Comparison of ENCODE assay signal across 1 cellular context in the genomic region with DNA sequence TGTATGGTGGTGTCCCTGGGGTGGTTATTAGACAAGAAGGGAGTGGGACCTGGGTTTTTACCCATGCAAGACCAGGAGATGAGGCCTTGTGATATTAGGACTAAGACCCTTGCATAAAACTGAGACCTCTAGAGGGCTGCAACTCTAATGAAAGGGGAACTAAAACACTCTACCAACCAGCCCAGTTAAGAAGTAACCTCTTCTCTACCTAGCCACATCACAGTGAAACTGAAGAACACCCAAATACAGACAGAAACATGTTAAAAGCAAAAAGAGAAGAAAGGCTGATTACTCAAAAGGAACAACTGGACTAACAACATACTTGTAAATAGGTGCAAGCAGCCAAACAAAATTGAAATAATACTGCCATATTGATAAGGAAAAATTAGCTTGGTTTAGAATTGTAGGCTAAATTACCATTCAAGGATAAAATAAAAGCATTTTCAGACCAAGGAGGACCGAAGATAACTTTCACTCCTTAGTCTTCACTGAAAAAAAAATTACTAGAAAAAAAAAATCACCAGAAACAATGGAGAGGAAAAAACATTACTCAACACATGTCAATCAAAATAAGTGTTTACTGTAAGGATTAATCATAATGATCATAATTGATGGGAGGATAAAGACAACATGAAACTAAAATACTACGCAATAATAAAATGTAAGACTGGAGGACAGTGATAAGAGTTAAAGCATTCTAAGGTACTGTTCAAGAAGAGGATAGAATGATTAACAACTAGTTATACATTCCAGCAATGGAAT.
TF ChIP-seq lines count a peak whose summit lies in the region.

No MANE protein-coding gene starts in this region.

TF ChIP-seq in GM12878, 131 proteins besides CTCF, POLR2A, EP300 and RAD21 (continues in another document):
- TF ChIP-seq, protein P1, sequence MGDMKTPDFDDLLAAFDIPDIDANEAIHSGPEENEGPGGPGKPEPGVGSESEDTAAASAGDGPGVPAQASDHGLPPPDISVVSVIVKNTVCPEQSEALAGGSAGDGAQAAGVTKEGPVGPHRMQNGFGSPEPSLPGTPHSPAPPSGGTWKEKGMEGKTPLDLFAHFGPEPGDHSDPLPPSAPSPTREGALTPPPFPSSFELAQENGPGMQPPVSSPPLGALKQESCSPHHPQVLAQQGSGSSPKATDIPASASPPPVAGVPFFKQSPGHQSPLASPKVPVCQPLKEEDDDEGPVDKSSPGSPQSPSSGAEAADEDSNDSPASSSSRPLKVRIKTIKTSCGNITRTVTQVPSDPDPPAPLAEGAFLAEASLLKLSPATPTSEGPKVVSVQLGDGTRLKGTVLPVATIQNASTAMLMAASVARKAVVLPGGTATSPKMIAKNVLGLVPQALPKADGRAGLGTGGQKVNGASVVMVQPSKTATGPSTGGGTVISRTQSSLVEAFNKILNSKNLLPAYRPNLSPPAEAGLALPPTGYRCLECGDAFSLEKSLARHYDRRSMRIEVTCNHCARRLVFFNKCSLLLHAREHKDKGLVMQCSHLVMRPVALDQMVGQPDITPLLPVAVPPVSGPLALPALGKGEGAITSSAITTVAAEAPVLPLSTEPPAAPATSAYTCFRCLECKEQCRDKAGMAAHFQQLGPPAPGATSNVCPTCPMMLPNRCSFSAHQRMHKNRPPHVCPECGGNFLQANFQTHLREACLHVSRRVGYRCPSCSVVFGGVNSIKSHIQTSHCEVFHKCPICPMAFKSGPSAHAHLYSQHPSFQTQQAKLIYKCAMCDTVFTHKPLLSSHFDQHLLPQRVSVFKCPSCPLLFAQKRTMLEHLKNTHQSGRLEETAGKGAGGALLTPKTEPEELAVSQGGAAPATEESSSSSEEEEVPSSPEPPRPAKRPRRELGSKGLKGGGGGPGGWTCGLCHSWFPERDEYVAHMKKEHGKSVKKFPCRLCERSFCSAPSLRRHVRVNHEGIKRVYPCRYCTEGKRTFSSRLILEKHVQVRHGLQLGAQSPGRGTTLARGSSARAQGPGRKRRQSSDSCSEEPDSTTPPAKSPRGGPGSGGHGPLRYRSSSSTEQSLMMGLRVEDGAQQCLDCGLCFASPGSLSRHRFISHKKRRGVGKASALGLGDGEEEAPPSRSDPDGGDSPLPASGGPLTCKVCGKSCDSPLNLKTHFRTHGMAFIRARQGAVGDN (IDR thresholded peaks at IDR 0.05) = no peak
- TF ChIP-seq RAD51 (IDR thresholded peaks at IDR 0.05) (no peak), TCF7 (IDR thresholded peaks at IDR 0.05; ENCODE audit: borderline replicate concordance) (peak; percentile 91), TBL1XR1 (IDR thresholded peaks at IDR 0.05; ENCODE audit: low read depth, low read length) (no peak), NFIC (IDR thresholded peaks at IDR 0.05; ENCODE audit: low read depth, low read length) (peak; percentile 60; the same call in 1 of the 2 replicates), RB1 (IDR thresholded peaks at IDR 0.05; ENCODE audit: borderline replicate concordance) (no peak), IKZF2 (IDR thresholded peaks at IDR 0.05) (peak in 1 of 2 experiments; percentile 25; a peak in 1 of 4 replicates), NFYA (IDR thresholded peaks at IDR 0.05; ENCODE audit: borderline replicate concordance, low read depth, low read length) (no peak), WRNIP1 (IDR thresholded peaks at IDR 0.05; ENCODE audit: borderline replicate concordance, low read depth, low read length) (no peak), CBX5 (IDR thresholded peaks at IDR 0.05; ENCODE audit: low read depth) (0 out of 2 replicates have a peak, but pooled peaks have one; percentile 60), HDGF (IDR thresholded peaks at IDR 0.05) (no peak; the same call in 1 of the 2 replicates), SREBF1 (IDR thresholded peaks at IDR 0.05; ENCODE audit: low read length) (no peak), ZSCAN29 (IDR thresholded peaks at IDR 0.05) (no peak), STAT3 (IDR thresholded peaks at IDR 0.05; ENCODE audit: low read depth, low read length) (no peak)
- TF ChIP-seq, protein P2, sequence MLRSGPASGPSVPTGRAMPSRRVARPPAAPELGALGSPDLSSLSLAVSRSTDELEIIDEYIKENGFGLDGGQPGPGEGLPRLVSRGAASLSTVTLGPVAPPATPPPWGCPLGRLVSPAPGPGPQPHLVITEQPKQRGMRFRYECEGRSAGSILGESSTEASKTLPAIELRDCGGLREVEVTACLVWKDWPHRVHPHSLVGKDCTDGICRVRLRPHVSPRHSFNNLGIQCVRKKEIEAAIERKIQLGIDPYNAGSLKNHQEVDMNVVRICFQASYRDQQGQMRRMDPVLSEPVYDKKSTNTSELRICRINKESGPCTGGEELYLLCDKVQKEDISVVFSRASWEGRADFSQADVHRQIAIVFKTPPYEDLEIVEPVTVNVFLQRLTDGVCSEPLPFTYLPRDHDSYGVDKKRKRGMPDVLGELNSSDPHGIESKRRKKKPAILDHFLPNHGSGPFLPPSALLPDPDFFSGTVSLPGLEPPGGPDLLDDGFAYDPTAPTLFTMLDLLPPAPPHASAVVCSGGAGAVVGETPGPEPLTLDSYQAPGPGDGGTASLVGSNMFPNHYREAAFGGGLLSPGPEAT (IDR thresholded peaks at IDR 0.05; ENCODE audit: low read depth) = no peak
- TF ChIP-seq, protein P3, sequence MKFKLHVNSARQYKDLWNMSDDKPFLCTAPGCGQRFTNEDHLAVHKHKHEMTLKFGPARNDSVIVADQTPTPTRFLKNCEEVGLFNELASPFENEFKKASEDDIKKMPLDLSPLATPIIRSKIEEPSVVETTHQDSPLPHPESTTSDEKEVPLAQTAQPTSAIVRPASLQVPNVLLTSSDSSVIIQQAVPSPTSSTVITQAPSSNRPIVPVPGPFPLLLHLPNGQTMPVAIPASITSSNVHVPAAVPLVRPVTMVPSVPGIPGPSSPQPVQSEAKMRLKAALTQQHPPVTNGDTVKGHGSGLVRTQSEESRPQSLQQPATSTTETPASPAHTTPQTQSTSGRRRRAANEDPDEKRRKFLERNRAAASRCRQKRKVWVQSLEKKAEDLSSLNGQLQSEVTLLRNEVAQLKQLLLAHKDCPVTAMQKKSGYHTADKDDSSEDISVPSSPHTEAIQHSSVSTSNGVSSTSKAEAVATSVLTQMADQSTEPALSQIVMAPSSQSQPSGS (IDR thresholded peaks at IDR 0.05; ENCODE audit: low read length) = peak; percentile 75; the same call in 1 of the 2 replicates
- TF ChIP-seq, protein P4, sequence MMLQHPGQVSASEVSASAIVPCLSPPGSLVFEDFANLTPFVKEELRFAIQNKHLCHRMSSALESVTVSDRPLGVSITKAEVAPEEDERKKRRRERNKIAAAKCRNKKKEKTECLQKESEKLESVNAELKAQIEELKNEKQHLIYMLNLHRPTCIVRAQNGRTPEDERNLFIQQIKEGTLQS (IDR thresholded peaks at IDR 0.05; ENCODE audit: borderline replicate concordance, extremely low read depth, low read depth, low read length) = no peak
- TF ChIP-seq, protein P5, sequence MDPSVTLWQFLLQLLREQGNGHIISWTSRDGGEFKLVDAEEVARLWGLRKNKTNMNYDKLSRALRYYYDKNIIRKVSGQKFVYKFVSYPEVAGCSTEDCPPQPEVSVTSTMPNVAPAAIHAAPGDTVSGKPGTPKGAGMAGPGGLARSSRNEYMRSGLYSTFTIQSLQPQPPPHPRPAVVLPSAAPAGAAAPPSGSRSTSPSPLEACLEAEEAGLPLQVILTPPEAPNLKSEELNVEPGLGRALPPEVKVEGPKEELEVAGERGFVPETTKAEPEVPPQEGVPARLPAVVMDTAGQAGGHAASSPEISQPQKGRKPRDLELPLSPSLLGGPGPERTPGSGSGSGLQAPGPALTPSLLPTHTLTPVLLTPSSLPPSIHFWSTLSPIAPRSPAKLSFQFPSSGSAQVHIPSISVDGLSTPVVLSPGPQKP (IDR thresholded peaks at IDR 0.05; ENCODE audit: low read depth, low read length) = no peak
- TF ChIP-seq, protein P6, sequence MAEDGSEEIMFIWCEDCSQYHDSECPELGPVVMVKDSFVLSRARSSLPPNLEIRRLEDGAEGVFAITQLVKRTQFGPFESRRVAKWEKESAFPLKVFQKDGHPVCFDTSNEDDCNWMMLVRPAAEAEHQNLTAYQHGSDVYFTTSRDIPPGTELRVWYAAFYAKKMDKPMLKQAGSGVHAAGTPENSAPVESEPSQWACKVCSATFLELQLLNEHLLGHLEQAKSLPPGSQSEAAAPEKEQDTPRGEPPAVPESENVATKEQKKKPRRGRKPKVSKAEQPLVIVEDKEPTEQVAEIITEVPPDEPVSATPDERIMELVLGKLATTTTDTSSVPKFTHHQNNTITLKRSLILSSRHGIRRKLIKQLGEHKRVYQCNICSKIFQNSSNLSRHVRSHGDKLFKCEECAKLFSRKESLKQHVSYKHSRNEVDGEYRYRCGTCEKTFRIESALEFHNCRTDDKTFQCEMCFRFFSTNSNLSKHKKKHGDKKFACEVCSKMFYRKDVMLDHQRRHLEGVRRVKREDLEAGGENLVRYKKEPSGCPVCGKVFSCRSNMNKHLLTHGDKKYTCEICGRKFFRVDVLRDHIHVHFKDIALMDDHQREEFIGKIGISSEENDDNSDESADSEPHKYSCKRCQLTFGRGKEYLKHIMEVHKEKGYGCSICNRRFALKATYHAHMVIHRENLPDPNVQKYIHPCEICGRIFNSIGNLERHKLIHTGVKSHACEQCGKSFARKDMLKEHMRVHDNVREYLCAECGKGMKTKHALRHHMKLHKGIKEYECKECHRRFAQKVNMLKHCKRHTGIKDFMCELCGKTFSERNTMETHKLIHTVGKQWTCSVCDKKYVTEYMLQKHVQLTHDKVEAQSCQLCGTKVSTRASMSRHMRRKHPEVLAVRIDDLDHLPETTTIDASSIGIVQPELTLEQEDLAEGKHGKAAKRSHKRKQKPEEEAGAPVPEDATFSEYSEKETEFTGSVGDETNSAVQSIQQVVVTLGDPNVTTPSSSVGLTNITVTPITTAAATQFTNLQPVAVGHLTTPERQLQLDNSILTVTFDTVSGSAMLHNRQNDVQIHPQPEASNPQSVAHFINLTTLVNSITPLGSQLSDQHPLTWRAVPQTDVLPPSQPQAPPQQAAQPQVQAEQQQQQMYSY (CRISPR knock-in tag; IDR thresholded peaks at IDR 0.05) = no peak
- TF ChIP-seq, protein P7, sequence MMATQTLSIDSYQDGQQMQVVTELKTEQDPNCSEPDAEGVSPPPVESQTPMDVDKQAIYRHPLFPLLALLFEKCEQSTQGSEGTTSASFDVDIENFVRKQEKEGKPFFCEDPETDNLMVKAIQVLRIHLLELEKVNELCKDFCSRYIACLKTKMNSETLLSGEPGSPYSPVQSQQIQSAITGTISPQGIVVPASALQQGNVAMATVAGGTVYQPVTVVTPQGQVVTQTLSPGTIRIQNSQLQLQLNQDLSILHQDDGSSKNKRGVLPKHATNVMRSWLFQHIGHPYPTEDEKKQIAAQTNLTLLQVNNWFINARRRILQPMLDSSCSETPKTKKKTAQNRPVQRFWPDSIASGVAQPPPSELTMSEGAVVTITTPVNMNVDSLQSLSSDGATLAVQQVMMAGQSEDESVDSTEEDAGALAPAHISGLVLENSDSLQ (IDR thresholded peaks at IDR 0.05) = peak; percentile 77
- TF ChIP-seq, protein P8, sequence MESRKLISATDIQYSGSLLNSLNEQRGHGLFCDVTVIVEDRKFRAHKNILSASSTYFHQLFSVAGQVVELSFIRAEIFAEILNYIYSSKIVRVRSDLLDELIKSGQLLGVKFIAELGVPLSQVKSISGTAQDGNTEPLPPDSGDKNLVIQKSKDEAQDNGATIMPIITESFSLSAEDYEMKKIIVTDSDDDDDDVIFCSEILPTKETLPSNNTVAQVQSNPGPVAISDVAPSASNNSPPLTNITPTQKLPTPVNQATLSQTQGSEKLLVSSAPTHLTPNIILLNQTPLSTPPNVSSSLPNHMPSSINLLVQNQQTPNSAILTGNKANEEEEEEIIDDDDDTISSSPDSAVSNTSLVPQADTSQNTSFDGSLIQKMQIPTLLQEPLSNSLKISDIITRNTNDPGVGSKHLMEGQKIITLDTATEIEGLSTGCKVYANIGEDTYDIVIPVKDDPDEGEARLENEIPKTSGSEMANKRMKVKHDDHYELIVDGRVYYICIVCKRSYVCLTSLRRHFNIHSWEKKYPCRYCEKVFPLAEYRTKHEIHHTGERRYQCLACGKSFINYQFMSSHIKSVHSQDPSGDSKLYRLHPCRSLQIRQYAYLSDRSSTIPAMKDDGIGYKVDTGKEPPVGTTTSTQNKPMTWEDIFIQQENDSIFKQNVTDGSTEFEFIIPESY (IDR thresholded peaks at IDR 0.05) = no peak
- TF ChIP-seq, protein P9, sequence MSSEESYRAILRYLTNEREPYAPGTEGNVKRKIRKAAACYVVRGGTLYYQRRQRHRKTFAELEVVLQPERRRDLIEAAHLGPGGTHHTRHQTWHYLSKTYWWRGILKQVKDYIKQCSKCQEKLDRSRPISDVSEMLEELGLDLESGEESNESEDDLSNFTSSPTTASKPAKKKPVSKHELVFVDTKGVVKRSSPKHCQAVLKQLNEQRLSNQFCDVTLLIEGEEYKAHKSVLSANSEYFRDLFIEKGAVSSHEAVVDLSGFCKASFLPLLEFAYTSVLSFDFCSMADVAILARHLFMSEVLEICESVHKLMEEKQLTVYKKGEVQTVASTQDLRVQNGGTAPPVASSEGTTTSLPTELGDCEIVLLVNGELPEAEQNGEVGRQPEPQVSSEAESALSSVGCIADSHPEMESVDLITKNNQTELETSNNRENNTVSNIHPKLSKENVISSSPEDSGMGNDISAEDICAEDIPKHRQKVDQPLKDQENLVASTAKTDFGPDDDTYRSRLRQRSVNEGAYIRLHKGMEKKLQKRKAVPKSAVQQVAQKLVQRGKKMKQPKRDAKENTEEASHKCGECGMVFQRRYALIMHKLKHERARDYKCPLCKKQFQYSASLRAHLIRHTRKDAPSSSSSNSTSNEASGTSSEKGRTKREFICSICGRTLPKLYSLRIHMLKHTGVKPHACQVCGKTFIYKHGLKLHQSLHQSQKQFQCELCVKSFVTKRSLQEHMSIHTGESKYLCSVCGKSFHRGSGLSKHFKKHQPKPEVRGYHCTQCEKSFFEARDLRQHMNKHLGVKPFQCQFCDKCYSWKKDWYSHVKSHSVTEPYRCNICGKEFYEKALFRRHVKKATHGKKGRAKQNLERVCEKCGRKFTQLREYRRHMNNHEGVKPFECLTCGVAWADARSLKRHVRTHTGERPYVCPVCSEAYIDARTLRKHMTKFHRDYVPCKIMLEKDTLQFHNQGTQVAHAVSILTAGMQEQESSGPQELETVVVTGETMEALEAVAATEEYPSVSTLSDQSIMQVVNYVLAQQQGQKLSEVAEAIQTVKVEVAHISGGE (CRISPR knock-in tag; IDR thresholded peaks at IDR 0.05) = no peak
- TF ChIP-seq, protein P10, sequence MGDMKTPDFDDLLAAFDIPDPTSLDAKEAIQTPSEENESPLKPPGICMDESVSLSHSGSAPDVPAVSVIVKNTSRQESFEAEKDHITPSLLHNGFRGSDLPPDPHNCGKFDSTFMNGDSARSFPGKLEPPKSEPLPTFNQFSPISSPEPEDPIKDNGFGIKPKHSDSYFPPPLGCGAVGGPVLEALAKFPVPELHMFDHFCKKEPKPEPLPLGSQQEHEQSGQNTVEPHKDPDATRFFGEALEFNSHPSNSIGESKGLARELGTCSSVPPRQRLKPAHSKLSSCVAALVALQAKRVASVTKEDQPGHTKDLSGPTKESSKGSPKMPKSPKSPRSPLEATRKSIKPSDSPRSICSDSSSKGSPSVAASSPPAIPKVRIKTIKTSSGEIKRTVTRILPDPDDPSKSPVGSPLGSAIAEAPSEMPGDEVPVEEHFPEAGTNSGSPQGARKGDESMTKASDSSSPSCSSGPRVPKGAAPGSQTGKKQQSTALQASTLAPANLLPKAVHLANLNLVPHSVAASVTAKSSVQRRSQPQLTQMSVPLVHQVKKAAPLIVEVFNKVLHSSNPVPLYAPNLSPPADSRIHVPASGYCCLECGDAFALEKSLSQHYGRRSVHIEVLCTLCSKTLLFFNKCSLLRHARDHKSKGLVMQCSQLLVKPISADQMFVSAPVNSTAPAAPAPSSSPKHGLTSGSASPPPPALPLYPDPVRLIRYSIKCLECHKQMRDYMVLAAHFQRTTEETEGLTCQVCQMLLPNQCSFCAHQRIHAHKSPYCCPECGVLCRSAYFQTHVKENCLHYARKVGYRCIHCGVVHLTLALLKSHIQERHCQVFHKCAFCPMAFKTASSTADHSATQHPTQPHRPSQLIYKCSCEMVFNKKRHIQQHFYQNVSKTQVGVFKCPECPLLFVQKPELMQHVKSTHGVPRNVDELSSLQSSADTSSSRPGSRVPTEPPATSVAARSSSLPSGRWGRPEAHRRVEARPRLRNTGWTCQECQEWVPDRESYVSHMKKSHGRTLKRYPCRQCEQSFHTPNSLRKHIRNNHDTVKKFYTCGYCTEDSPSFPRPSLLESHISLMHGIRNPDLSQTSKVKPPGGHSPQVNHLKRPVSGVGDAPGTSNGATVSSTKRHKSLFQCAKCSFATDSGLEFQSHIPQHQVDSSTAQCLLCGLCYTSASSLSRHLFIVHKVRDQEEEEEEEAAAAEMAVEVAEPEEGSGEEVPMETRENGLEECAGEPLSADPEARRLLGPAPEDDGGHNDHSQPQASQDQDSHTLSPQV (IDR thresholded peaks at IDR 0.05) = no peak
